In the genomic region with DNA sequence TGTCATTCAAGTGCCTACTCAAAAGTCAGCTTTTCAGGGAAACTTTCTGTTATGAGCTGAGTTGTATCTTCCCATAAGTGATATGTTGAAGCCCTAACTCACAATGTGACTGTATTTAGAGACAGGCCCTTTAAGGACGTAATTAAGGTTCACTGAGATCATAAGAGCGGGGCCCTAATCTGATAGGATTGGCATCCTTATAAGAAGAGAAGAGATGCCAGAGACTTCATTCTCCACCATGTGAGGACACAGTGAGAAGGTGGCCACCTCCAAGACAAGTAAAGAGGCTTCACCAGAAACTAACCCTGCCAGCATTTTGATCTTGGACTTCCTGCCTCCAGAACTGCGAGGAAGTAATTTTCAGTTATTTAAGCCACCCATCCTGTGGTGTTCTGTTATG, we compare ENCODE assay signal across 12 cellular contexts. TPM values are rescaled to one million over a fixed set of nuclear protein-coding genes. Genes with fewer than 3 reads are reported as not detected.
"Had no signal": no experiment of that assay in that cellular context is flagged by ENCODE, and none has a peak within 500 bp of the region (broad histone marks: within the 10 kb centered on the region; RNA-seq: fewer than 3 reads in every experiment).

No MANE protein-coding gene starts in this region.

- ATAC-seq: GM23338, HCT116 had no signal

- H3K4me1 ChIP-seq: HAP-1 had no signal

- H3K4me2 ChIP-seq: GM23338 had no signal

- DNase-seq: GM23248, GOT3, H7, H9, HCEC 1CT, HFFc6 had no signal

- H3K27ac ChIP-seq: GM23248 had no signal

- H3K4me3 ChIP-seq: GM23248, GM23338, HAP-1 had no signal

- H3K9me3 ChIP-seq: HAP-1 had no signal

- H2AFZ ChIP-seq: GM23248, GM23338 had no signal

- FAIRE-seq: H1, H54 had no signal

- H3K36me3 ChIP-seq: HAP-1 had no signal

- H3K9ac ChIP-seq: GM23248 had no signal

RNA-seq across cellular contexts. Expression of a gene that starts 12.7 kb away (rescaled TPM):
- total RNA-seq: GM23248, GM23338, H1, H4, H7, H9, HFFc6 had no signal
- polyA plus RNA-seq: GM23248, GM23338, H1 had no signal
